ENCODE assay signal across 8 cellular contexts in the genomic region with DNA sequence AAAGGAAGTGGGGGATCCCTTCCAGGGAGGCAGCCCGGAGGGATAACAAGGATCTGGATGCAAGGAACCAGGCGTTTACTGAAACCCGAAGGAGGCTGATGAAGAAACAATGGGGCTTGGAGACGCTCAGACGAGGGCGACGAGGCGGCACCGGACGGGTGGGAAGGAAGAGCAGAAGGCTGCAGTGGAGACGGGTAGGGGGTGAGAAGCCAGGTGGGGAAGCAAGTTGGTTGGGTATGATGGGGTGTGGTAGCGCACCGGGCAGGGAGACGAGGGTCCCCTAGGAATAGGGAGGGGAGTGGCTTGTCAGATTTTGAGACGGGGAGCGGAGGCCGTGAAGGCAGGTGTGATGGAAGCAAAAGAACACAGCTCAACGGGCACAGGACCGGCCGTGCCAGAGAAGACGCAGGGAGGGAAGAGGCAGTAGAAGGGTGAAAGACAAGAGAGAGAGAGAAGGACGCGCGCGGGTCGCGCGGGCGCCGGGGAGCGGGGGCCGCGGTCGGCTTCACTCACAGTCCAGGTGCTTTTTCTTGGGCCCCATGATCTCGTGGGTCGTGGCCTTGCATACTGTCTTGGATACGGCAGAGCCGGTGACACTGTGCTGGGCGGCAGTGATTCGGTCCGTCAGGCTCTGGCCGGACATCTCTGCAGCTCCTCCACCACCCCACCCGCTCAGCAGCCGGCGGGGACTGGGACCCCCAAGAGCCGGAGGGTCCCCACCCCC. TPM values are rescaled to one million over a fixed set of nuclear protein-coding genes. Genes with fewer than 3 reads are reported as not detected.
DNase-seq lines count a peak whose midpoint lies in the region; ATAC-seq and TF ChIP-seq lines count a peak whose summit lies in the region.

No MANE protein-coding gene starts in this region.

- H3K36me3 Mint-ChIP-seq in nephron progenitor cell (ENCODE audit: low read depth) = peaks cover 8% of the 10 kb centered on the region

- in situ Hi-C loops in transverse colon (cut with MboI; ENCODE audit: low pct_ligation_motif_present in 1 of 4, low pct_unique_long_range_greater_than_20kb in 1 of 4, low sequenced_read_pairs in 3 of 4) = no loop called here

- no peak for TF ChIP-seq EP300 in transverse colon (IDR thresholded peaks at IDR 0.05; ENCODE audit: low read depth)

- H3K4me1 Mint-ChIP-seq in nephron progenitor cell = peaks cover 43% of the 10 kb centered on the region

- 0 to 1% methylated on average over 25 to 37 of the region's 46 CpGs for WGBS in transverse colon (ENCODE audit: low coverage in 1 of 2), 2 donors

- ATAC-seq in HG02870 (IDR thresholded peaks at IDR 0.05; ENCODE audit: unreplicated experiment) = peak; percentile 8

- no peaks in the 10 kb centered on the region for H3K36me3 ChIP-seq in transverse colon

- H3K27me3 Mint-ChIP-seq in nephron progenitor cell (ENCODE audit: low read depth, poor library complexity) = no peaks in the 10 kb centered on the region

- H3K27ac Mint-ChIP-seq in nephron progenitor cell = peak overlapping the region; percentile 79

- no peaks in the 10 kb centered on the region for H3K9me3 ChIP-seq in transverse colon

- TF ChIP-seq CTCF in fibroblast of pulmonary artery (IDR thresholded peaks at IDR 0.05; ENCODE audit: low read length, missing control alignments) = no peak
- TF ChIP-seq CTCF in nephron progenitor cell (IDR thresholded peaks at IDR 0.05) = no peak
- no peak for TF ChIP-seq CTCF in transverse colon (IDR thresholded peaks at IDR 0.05)

- H3K9me3 Mint-ChIP-seq in nephron progenitor cell = no peaks in the 10 kb centered on the region

- H3K4me1 ChIP-seq in transverse colon = peaks cover 7 to 43% (median 35%) of the 10 kb centered on the region in 4 donors

- H3K4me3 ChIP-seq in fibroblast of pulmonary artery (replicated peaks; ENCODE audit: low read depth, low read length) (peak overlapping the region; percentile 93), transverse colon (peak overlapping the region; percentile 78 to 97 (median 86))

- H3K4me3 Mint-ChIP-seq in nephron progenitor cell = peak overlapping the region; percentile 94

- DNase-seq in SHP77 (lab: John Stamatoyannopoulos, UW) (peak; percentile 4 to 24), SHP77 treated with DMSO at 0.1 percent for 48 hours (lab: John Stamatoyannopoulos, UW) (no peak), NCI-H526 treated with DMSO at 0.1 percent for 48 hours (lab: John Stamatoyannopoulos, UW) (peak; percentile 54), fibroblast of pulmonary artery (ENCODE audit: low read depth) (no peak), nephron progenitor cell (peak; percentile 56), transverse colon (peak; percentile 41)
- peak; percentile 6 to 17 for DNase-seq in activated T-helper 1 cell treated with anti-CD3 and anti-CD28 coated beads, Interleukin-2, amount 50 U/mL, for 16 hours (ENCODE audit: low read depth in 1 of 2, low spot score in 1 of 2)

- H3K27me3 ChIP-seq in transverse colon = no peaks in the 10 kb centered on the region

- no peak for TF ChIP-seq POLR2A in transverse colon (IDR thresholded peaks at IDR 0.05)

- intact Hi-C loops in transverse colon (cut with DNase I; ENCODE audit: low total_unique reads) = no loop called here

- H3K27ac ChIP-seq in transverse colon = peak overlapping the region; percentile 95 to 99 (median 96)

RNA-seq across cellular contexts. Expression of a gene that starts 0.6 kb away (rescaled TPM):
- total RNA-seq in transverse colon = 100 to 1,000 TPM; 148 to 244 (median 221) TPM

Comparison
In these comparisons a context has a peak if more than half of its experiments do, and no peak if none do; other contexts are left out.
1. DNase-seq: peak in SHP77 (2 of 2), NCI-H526 treated with DMSO at 0.1 percent for 48 hours (single experiment), activated T-helper 1 cell treated with anti-CD3 and anti-CD28 coated beads, Interleukin-2, amount 50 U/mL, for 16 hours (2 of 2), nephron progenitor cell (single experiment) and transverse colon (single experiment); none in SHP77 treated with DMSO at 0.1 percent for 48 hours (single experiment) and fibroblast of pulmonary artery (single experiment).